In the genomic region with DNA sequence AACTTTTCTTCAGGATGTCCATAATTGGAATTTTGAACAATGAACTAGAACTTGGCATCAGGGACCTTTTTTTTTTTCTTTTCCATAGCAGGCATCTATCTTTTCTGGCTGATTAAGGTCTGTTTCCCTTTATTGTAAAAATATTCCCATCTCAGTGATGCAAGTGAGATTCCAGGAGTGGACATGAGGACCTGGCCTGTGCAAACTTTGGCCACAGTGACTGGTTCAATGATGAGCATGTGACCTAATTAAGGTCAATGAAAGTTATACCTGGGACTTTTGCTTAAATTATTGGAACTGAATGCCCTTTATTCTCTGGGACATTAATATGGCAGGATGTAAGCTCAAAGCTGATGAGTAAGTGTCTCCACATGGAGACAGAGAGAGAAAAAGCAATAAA, we compare ENCODE assay signal across 34 cellular contexts.
"Had no signal": no experiment of that assay in that cellular context is flagged by ENCODE, and none has a peak within 500 bp of the region (broad histone marks: within the 10 kb centered on the region; RNA-seq: fewer than 3 reads in every experiment).

No MANE protein-coding gene starts in this region.

- H3K36me3 ChIP-seq: MG63 had no signal

- H3K27me3 ChIP-seq: MG63 had no signal

- H3K9me3 ChIP-seq: MG63 had no signal

- DNase-seq: Karpas-422, Kasumi-1, MG63, MM.1S, MV-4-11, NCI-H1048, NCI-H1092, NCI-H1092 treated with DMSO at 0.1 percent for 48 hours, NCI-H1105, NCI-H1105 treated with DMSO at 0.1 percent for 48 hours, NCI-H1417, NCI-H1417 treated with DMSO at 0.1 percent for 48 hours, NCI-H1436, NCI-H1436 treated with DMSO at 0.1 percent for 48 hours, NCI-H146, NCI-H1694, NCI-H1694 treated with DMSO at 0.1 percent for 48 hours, NCI-H187, NCI-H187 treated with DMSO at 0.1 percent for 48 hours, NCI-H1930, NCI-H2029, NCI-H2029 treated with DMSO at 0.1 percent for 48 hours, NCI-H2081, NCI-H2081 treated with DMSO at 0.1 percent for 48 hours, NCI-H2107, NCI-H2171, NCI-H2171 treated with DMSO at 0.1 percent for 48 hours, NCI-H2227 treated with DMSO at 0.1 percent for 48 hours, NCI-H226, NCI-H345, NCI-H446, NCI-H446 treated with DMSO at 0.1 percent for 48 hours, NCI-H510A had no signal

- H3K27ac ChIP-seq: KMS-11 had no signal

- H3K4me3 ChIP-seq: MG63 had no signal
